ENCODE assay signal across 29 cellular contexts in the genomic region with DNA sequence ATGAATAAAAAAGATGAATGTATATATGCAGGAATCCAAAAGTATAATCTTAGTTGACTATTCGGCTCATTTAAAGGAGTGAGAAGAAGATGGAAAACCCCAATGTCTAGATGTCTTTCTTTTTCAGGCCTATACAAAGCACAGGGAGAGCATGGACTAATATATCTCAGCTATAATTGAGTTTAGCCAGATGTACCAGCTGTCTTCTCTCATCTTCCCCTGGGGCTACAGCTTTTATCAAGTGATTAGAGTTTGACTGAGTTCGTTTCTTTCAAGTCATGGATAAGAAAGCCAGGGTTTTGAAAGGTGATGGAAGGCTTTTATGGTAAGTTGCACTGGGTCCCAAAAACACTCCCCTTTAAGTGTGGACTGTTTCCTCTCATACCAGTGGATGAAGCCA.
"Had no signal": no experiment of that assay in that cellular context is flagged by ENCODE, and none has a peak within 500 bp of the region (broad histone marks: within the 10 kb centered on the region; RNA-seq: fewer than 3 reads in every experiment).

No MANE protein-coding gene starts in this region.

- ATAC-seq: activated CD4-positive, alpha-beta T cell treated with anti-CD3 and anti-CD28 coated beads for 36 hours; activated CD8-positive, alpha-beta memory T cell treated with anti-CD3 and anti-CD28 coated beads, Interleukin-2, amount 10 ng/mL, durations not matched to agents 7 days and 5 days; activated CD8-positive, alpha-beta T cell treated with anti-CD3 and anti-CD28 coated beads, Interleukin-2, amount 10 ng/mL, durations not matched to agents 7 days and 5 days; activated naive CD8-positive, alpha-beta T cell treated with anti-CD3 and anti-CD28 coated beads, Interleukin-2, amount 50 U/mL, for 24 hours; body of pancreas; esophagus mucosa had no signal

- H3K4me1 ChIP-seq: adrenal gland, body of pancreas, colonic mucosa had no signal

- H3K36me3 ChIP-seq: adrenal gland, colonic mucosa had no signal

- H3K4me1 Mint-ChIP-seq: activated CD4-positive, alpha-beta T cell treated with anti-CD3 and anti-CD28 coated beads for 36 hours; activated CD4-positive, alpha-beta T cell treated with anti-CD3 and anti-CD28 coated beads, Interleukin-2, amount 10 ng/mL, durations not matched to agents 24 days and 14 days; activated CD8-positive, alpha-beta memory T cell treated with anti-CD3 and anti-CD28 coated beads, Interleukin-2, amount 10 ng/mL, durations not matched to agents 7 days and 5 days; activated naive CD4-positive, alpha-beta T cell treated with anti-CD3 and anti-CD28 coated beads, Interleukin-2, amount 50 U/mL, for 24 hours; activated naive CD8-positive, alpha-beta T cell treated with anti-CD3 and anti-CD28 coated beads for 36 hours; activated naive CD8-positive, alpha-beta T cell treated with anti-CD3 and anti-CD28 coated beads, Interleukin-2, amount 50 U/mL, for 24 hours had no signal

- H3K27me3 ChIP-seq: adrenal gland, body of pancreas, colonic mucosa had no signal

- H3K4me3 Mint-ChIP-seq: activated CD4-positive, alpha-beta memory T cell treated with anti-CD3 and anti-CD28 coated beads for 36 hours; activated CD4-positive, alpha-beta T cell treated with anti-CD3 and anti-CD28 coated beads for 36 hours; activated CD4-positive, alpha-beta T cell treated with anti-CD3 and anti-CD28 coated beads, Interleukin-2, amount 10 ng/mL, durations not matched to agents 24 days and 14 days; activated CD8-positive, alpha-beta memory T cell treated with anti-CD3 and anti-CD28 coated beads, Interleukin-2, amount 10 ng/mL, durations not matched to agents 7 days and 5 days; activated CD8-positive, alpha-beta T cell treated with anti-CD3 and anti-CD28 coated beads, Interleukin-2, amount 10 ng/mL, durations not matched to agents 7 days and 5 days; activated naive CD4-positive, alpha-beta T cell treated with anti-CD3 and anti-CD28 coated beads for 36 hours; activated naive CD4-positive, alpha-beta T cell treated with anti-CD3 and anti-CD28 coated beads, Interleukin-2, amount 50 U/mL, for 24 hours; activated naive CD8-positive, alpha-beta T cell treated with anti-CD3 and anti-CD28 coated beads for 36 hours; activated naive CD8-positive, alpha-beta T cell treated with anti-CD3 and anti-CD28 coated beads, Interleukin-2, amount 50 U/mL, for 24 hours; activated T-helper 1 cell treated with anti-CD3 and anti-CD28 coated beads, Interleukin-12 subunit alpha, Interleukin-12 subunit beta, Interleukin-2, Interleukin-4 antibody, amounts not matched to agents 30 ng/mL and 10 ng/mL and 1 ng/mL, durations not matched to agents 14 hours and 24 hours and 36 hours had no signal

- DNase-seq: activated CD4-positive, alpha-beta memory T cell treated with anti-CD3 and anti-CD28 coated beads for 36 hours; activated CD4-positive, alpha-beta T cell treated with anti-CD3 and anti-CD28 coated beads for 36 hours; activated CD4-positive, alpha-beta T cell treated with anti-CD3 and anti-CD28 coated beads, Interleukin-2, amount 10 ng/mL, durations not matched to agents 24 days and 14 days; activated CD4-positive, CD25-positive, alpha-beta regulatory T cell; activated CD4-positive, CD25-positive, alpha-beta regulatory T cell treated with anti-CD3 and anti-CD28 coated beads, Interleukin-2, amount 50 U/mL, for 72 hours; activated CD8-positive, alpha-beta memory T cell treated with anti-CD3 and anti-CD28 coated beads, Interleukin-2, amount 10 ng/mL, durations not matched to agents 7 days and 5 days; activated CD8-positive, alpha-beta memory T cell treated with anti-CD3 and anti-CD28 coated beads, Interleukin-2, amount 50 U/mL, for 4 hours; activated CD8-positive, alpha-beta T cell treated with anti-CD3 and anti-CD28 coated beads, Interleukin-2, amount 10 ng/mL, durations not matched to agents 7 days and 5 days; activated effector memory CD4-positive, alpha-beta T cell treated with anti-CD3 and anti-CD28 coated beads, Interleukin-2, amount 50 U/mL, for 16 hours; activated naive CD4-positive, alpha-beta T cell treated with anti-CD3 and anti-CD28 coated beads for 36 hours; activated naive CD8-positive, alpha-beta T cell treated with anti-CD3 and anti-CD28 coated beads for 36 hours; activated naive CD8-positive, alpha-beta T cell treated with anti-CD3 and anti-CD28 coated beads, Interleukin-2, amount 50 U/mL, for 24 hours; activated T-cell treated with anti-CD3 and anti-CD28 coated beads, Interleukin-2, amount 50 U/mL, for 1 hour; activated T-cell treated with anti-CD3 and anti-CD28 coated beads, Interleukin-2, amount 50 U/mL, for 48 hours; adrenal gland; amygdala; aorta; body of pancreas; central memory CD4-positive, alpha-beta T cell; cerebellar nuclear complex; colonic mucosa; effector CD8-positive, alpha-beta T cell; foreskin fibroblast; head of caudate nucleus; T-helper 2 cell had no signal

- H3K27ac Mint-ChIP-seq: activated CD4-positive, alpha-beta memory T cell treated with anti-CD3 and anti-CD28 coated beads for 36 hours; activated CD4-positive, alpha-beta T cell treated with anti-CD3 and anti-CD28 coated beads for 36 hours; activated CD4-positive, alpha-beta T cell treated with anti-CD3 and anti-CD28 coated beads, Interleukin-2, amount 10 ng/mL, durations not matched to agents 24 days and 14 days; activated CD8-positive, alpha-beta memory T cell treated with anti-CD3 and anti-CD28 coated beads, Interleukin-2, amount 10 ng/mL, durations not matched to agents 7 days and 5 days; activated CD8-positive, alpha-beta T cell treated with anti-CD3 and anti-CD28 coated beads, Interleukin-2, amount 10 ng/mL, durations not matched to agents 7 days and 5 days; activated naive CD4-positive, alpha-beta T cell treated with anti-CD3 and anti-CD28 coated beads for 36 hours; activated naive CD4-positive, alpha-beta T cell treated with anti-CD3 and anti-CD28 coated beads, Interleukin-2, amount 50 U/mL, for 24 hours; activated naive CD8-positive, alpha-beta T cell treated with anti-CD3 and anti-CD28 coated beads for 36 hours; activated naive CD8-positive, alpha-beta T cell treated with anti-CD3 and anti-CD28 coated beads, Interleukin-2, amount 50 U/mL, for 24 hours; activated T-helper 1 cell treated with anti-CD3 and anti-CD28 coated beads, Interleukin-12 subunit alpha, Interleukin-12 subunit beta, Interleukin-2, Interleukin-4 antibody, amounts not matched to agents 30 ng/mL and 10 ng/mL and 1 ng/mL, durations not matched to agents 14 hours and 24 hours and 36 hours; activated T-helper 2 cell treated with anti-CD3 and anti-CD28 coated beads, Interferon-gamma antibody, Interleukin-2, Interleukin-4, amounts not matched to agents 10 μg/mL and 5 μg/mL and 100 μg/mL, durations not matched to agents 14 hours and 24 hours and 36 hours had no signal

- H3K36me3 Mint-ChIP-seq: activated CD4-positive, alpha-beta memory T cell treated with anti-CD3 and anti-CD28 coated beads for 36 hours; activated CD8-positive, alpha-beta memory T cell treated with anti-CD3 and anti-CD28 coated beads, Interleukin-2, amount 10 ng/mL, durations not matched to agents 7 days and 5 days; activated naive CD4-positive, alpha-beta T cell treated with anti-CD3 and anti-CD28 coated beads, Interleukin-2, amount 50 U/mL, for 24 hours; activated naive CD8-positive, alpha-beta T cell treated with anti-CD3 and anti-CD28 coated beads for 36 hours had no signal

- H3K27me3 Mint-ChIP-seq: activated CD4-positive, alpha-beta memory T cell treated with anti-CD3 and anti-CD28 coated beads for 36 hours; activated CD4-positive, alpha-beta T cell treated with anti-CD3 and anti-CD28 coated beads for 36 hours; activated CD4-positive, alpha-beta T cell treated with anti-CD3 and anti-CD28 coated beads, Interleukin-2, amount 10 ng/mL, durations not matched to agents 24 days and 14 days; activated CD8-positive, alpha-beta memory T cell treated with anti-CD3 and anti-CD28 coated beads, Interleukin-2, amount 10 ng/mL, durations not matched to agents 7 days and 5 days; activated naive CD4-positive, alpha-beta T cell treated with anti-CD3 and anti-CD28 coated beads, Interleukin-2, amount 50 U/mL, for 24 hours; activated naive CD8-positive, alpha-beta T cell treated with anti-CD3 and anti-CD28 coated beads for 36 hours; activated naive CD8-positive, alpha-beta T cell treated with anti-CD3 and anti-CD28 coated beads, Interleukin-2, amount 50 U/mL, for 24 hours had no signal

- H3K9me3 ChIP-seq: adrenal gland, body of pancreas, colonic mucosa had no signal

- H3K27ac ChIP-seq: adrenal gland, body of pancreas, colonic mucosa had no signal

- H3K4me3 ChIP-seq: adrenal gland, body of pancreas, colonic mucosa had no signal
